In genomic region chr19:10404888-10405808, GRCh38 we compare ENCODE assay signal across 8 cellular contexts. TPM values are rescaled to one million over a fixed set of nuclear protein-coding genes. Genes with fewer than 3 reads are reported as not detected.
DNase-seq lines count a peak whose midpoint lies in the region; ATAC-seq, FAIRE-seq and TF ChIP-seq lines count a peak whose summit lies in the region.

No MANE protein-coding gene starts in this region.

- no peak for FAIRE-seq in RCC 7860 (lab: Jason Lieb, UNC)

- H3K4me3 Mint-ChIP-seq in activated naive CD4-positive, alpha-beta T cell treated with anti-CD3 and anti-CD28 coated beads, Interleukin-2, amount 10 ng/mL, durations not matched to agents 7 days and 5 days, result peak overlapping the region; percentile 87
- peak overlapping the region; percentile 93 to 97 (median 95) for H3K4me3 Mint-ChIP-seq in immature natural killer cell

- H3K9me3 ChIP-seq in cardiac muscle cell (ENCODE audit: low read depth), result no peaks in the 10 kb centered on the region
- H3K9me3 ChIP-seq in uterus, result no peaks in the 10 kb centered on the region

- TF ChIP-seq POLR2A in uterus (IDR thresholded peaks at IDR 0.05), result no peak

- CTCF ChIA-PET in activated naive CD4-positive, alpha-beta T cell treated with anti-CD3 and anti-CD28 coated beads, Interleukin-2, amount 10 ng/mL, durations not matched to agents 7 days and 5 days (lab: Charles Lee), result interaction anchor here (0.8 to 11.3 kb wide), 9 partner anchors 13 to 177 kb away, joined by 3 to 382 read pairs (median 5); partner anchors contain the start of gene PDE4A
- CTCF ChIA-PET in RWPE1 (lab: Yijun Ruan, JAX), result interaction anchor here (0.6 to 3.7 kb wide), 10 partner anchors 8 to 359 kb away, joined by 3 to 32 read pairs (median 4); no protein-coding TSS in a partner anchor

- POLR2A ChIA-PET in RWPE1 (lab: Yijun Ruan, JAX; ENCODE audit: low non-redundant PET), result no interaction called here

- no peaks in the 10 kb centered on the region for H3K9me3 Mint-ChIP-seq in activated naive CD4-positive, alpha-beta T cell treated with anti-CD3 and anti-CD28 coated beads, Interleukin-2, amount 10 ng/mL, durations not matched to agents 7 days and 5 days
- H3K9me3 Mint-ChIP-seq in immature natural killer cell, result no peaks in the 10 kb centered on the region

- peaks cover 80% of the 10 kb centered on the region for H3K4me1 Mint-ChIP-seq in activated naive CD4-positive, alpha-beta T cell treated with anti-CD3 and anti-CD28 coated beads, Interleukin-2, amount 10 ng/mL, durations not matched to agents 7 days and 5 days
- H3K4me1 Mint-ChIP-seq in immature natural killer cell, result peaks cover 90 to 93% of the 10 kb centered on the region in 2 donors

- H3K36me3 ChIP-seq in cardiac muscle cell, result no peaks in the 10 kb centered on the region
- H3K36me3 ChIP-seq in uterus, result no peaks in the 10 kb centered on the region

- intact Hi-C loops in left cardiac atrium (cut with DNase I), result loop anchor here in 1 of 2 donors (2.0 kb wide), 1 partner anchor 18 kb away; no protein-coding TSS in a partner anchor
- intact Hi-C loops in uterus (cut with DNase I; ENCODE audit: low total_unique reads), result no loop called here

- TF ChIP-seq CTCF in cardiac muscle cell (IDR thresholded peaks at IDR 0.05; ENCODE audit: low read depth, low read length) (no peak), uterus (IDR thresholded peaks at IDR 0.05) (no peak), RWPE1 (conservative IDR thresholded peaks at IDR 0.05; ENCODE audit: low read depth) (no peak)

- DNase-seq in cardiac muscle cell (ENCODE audit: low read depth in 1 of 2, low spot score in 1 of 2) (no peak), left cardiac atrium (no peak), immature natural killer cell (peak in 2 of 3 donors; percentile 34 to 40), uterus (no peak), RWPE1 (ENCODE audit: low spot score) (no peak), RCC 7860 (ENCODE audit: low spot score) (no peak), NCI-H446 treated with DMSO at 0.1 percent for 48 hours (lab: John Stamatoyannopoulos, UW) (no peak)
- DNase-seq in activated naive CD4-positive, alpha-beta T cell treated with anti-CD3 and anti-CD28 coated beads, Interleukin-2, amount 10 ng/mL, durations not matched to agents 7 days and 5 days, result peak; percentile 79

- H3K27ac ChIP-seq in cardiac muscle cell, result no peak overlapping the region
- no peak overlapping the region for H3K27ac ChIP-seq in uterus
- no peak overlapping the region for H3K27ac ChIP-seq in RWPE1

- H3K4me3 ChIP-seq in cardiac muscle cell (peak overlapping the region; percentile 84), uterus (peak overlapping the region; percentile 67 to 95)

- H3K27ac Mint-ChIP-seq in activated naive CD4-positive, alpha-beta T cell treated with anti-CD3 and anti-CD28 coated beads, Interleukin-2, amount 10 ng/mL, durations not matched to agents 7 days and 5 days, result peak overlapping the region; percentile 97
- H3K27ac Mint-ChIP-seq in immature natural killer cell, result peak overlapping the region; percentile 85 to 98 (median 98)

- H3K4me1 ChIP-seq in cardiac muscle cell (ENCODE audit: low read depth) (no peaks in the 10 kb centered on the region), uterus (peaks cover 0 to 13% of the 10 kb centered on the region in 2 donors)

- peaks cover 22% of the 10 kb centered on the region for H3K36me3 Mint-ChIP-seq in activated naive CD4-positive, alpha-beta T cell treated with anti-CD3 and anti-CD28 coated beads, Interleukin-2, amount 10 ng/mL, durations not matched to agents 7 days and 5 days
- H3K36me3 Mint-ChIP-seq in immature natural killer cell, result no peaks in the 10 kb centered on the region

- H3K27me3 Mint-ChIP-seq in activated naive CD4-positive, alpha-beta T cell treated with anti-CD3 and anti-CD28 coated beads, Interleukin-2, amount 10 ng/mL, durations not matched to agents 7 days and 5 days, result no peaks in the 10 kb centered on the region
- H3K27me3 Mint-ChIP-seq in immature natural killer cell (ENCODE audit: low read depth in 3 of 3), result peaks cover 18 to 32% (median 29%) of the 10 kb centered on the region in 3 donors

- no peak for ATAC-seq in left cardiac atrium

- H3K27me3 ChIP-seq in cardiac muscle cell (peaks cover 41% of the 10 kb centered on the region), uterus (peaks cover 4 to 10% of the 10 kb centered on the region in 2 donors)

RNA-seq across cellular contexts. Expression of gene CDC37, which starts 1.8 kb away (rescaled TPM):
- total RNA-seq in cardiac muscle cell, result 240 and 298 TPM in 2 replicates
- 229 and 233 TPM in 2 replicates for polyA plus RNA-seq in cardiac muscle cell
- 100 to 1,000 TPM; 130 to 156 TPM for total RNA-seq in left cardiac atrium
- polyA plus RNA-seq in immature natural killer cell, result 100 to 1,000 TPM in 1 of 3 donors, 10 to 100 TPM in 2; 46.5 to 100 (median 62.7) TPM
- 100 to 1,000 TPM in 2 of 4 donors, 10 to 100 TPM in 2; 41.5 to 163 (median 129) TPM for total RNA-seq in uterus

RNA-seq across cellular contexts. Expression of gene PDE4A, which starts 15.2 kb away (rescaled TPM):
- total RNA-seq in cardiac muscle cell (1.0 and 2.5 TPM in 2 replicates), left cardiac atrium (10 to 100 TPM; 13.5 to 13.7 TPM), uterus (10 to 100 TPM in 1 of 4 donors, 1 to 10 TPM in 3; 3.2 to 10.6 (median 4.1) TPM)
- polyA plus RNA-seq in cardiac muscle cell (2.4 and 3.4 TPM in 2 replicates), immature natural killer cell (10 to 100 TPM; 10.4 to 22.6 (median 11.1) TPM)

RNA-seq across cellular contexts. Expression of gene TYK2, which starts 24.8 kb away (rescaled TPM):
- 126 and 135 TPM in 2 replicates for total RNA-seq in cardiac muscle cell
- 142 and 148 TPM in 2 replicates for polyA plus RNA-seq in cardiac muscle cell
- total RNA-seq in left cardiac atrium, result 10 to 100 TPM; 57.3 to 59.3 TPM
- polyA plus RNA-seq in immature natural killer cell, result 100 to 1,000 TPM in 1 of 3 donors, 10 to 100 TPM in 2; 33.6 to 105 (median 40.6) TPM
- 100 to 1,000 TPM in 1 of 4 donors, 10 to 100 TPM in 3; 22.0 to 112 (median 67.8) TPM for total RNA-seq in uterus

Comparison
In these comparisons a context has a peak if more than half of its experiments do, and no peak if none do; other contexts are left out.
1. DNase-seq: peak in activated naive CD4-positive, alpha-beta T cell treated with anti-CD3 and anti-CD28 coated beads, Interleukin-2, amount 10 ng/mL, durations not matched to agents 7 days and 5 days (single experiment) and immature natural killer cell (2 of 3); none in cardiac muscle cell (0 of 2), left cardiac atrium (single experiment), uterus (0 of 2), RWPE1 (single experiment), RCC 7860 (single experiment) and NCI-H446 treated with DMSO at 0.1 percent for 48 hours (single experiment).